11 cellular contexts compared by ENCODE assay signal in genomic region chr7:112112822-112113255, GRCh38.
A peak's percentile ranks its signal among the peaks of the same experiment; 100 is the strongest.
DNase-seq lines count a peak whose midpoint lies in the region; ATAC-seq, FAIRE-seq and TF ChIP-seq lines count a peak whose summit lies in the region.
"Had no signal": no experiment of that assay in that cellular context is flagged by ENCODE, and none has a peak within 500 bp of the region (broad histone marks: within the 10 kb centered on the region; RNA-seq: fewer than 3 reads in every experiment).

No MANE protein-coding gene starts in this region.

- no peaks in the 10 kb centered on the region for H3K9me3 Mint-ChIP-seq in astrocyte (ENCODE audit: unreplicated experiment)
- H3K9me3 Mint-ChIP-seq: stimulated activated naive CD8-positive, alpha-beta T cell treated with anti-CD3 and anti-CD28 coated beads, Interleukin-15, Interleukin-2, amounts not matched to agents 100 ng/mL and 50 ng/mL, for 24 hours had no signal

- H3K4me3 Mint-ChIP-seq in astrocyte (ENCODE audit: unreplicated experiment): no peak overlapping the region
- H3K4me3 Mint-ChIP-seq: stimulated activated naive CD8-positive, alpha-beta T cell treated with anti-CD3 and anti-CD28 coated beads, Interleukin-15, Interleukin-2, amounts not matched to agents 100 ng/mL and 50 ng/mL, for 24 hours had no signal

- no peak overlapping the region for H2AFZ ChIP-seq in astrocyte (ENCODE audit: low read depth, low read length)

- 13 to 30% (median 16%) methylated on average over 5 of the region's 5 CpGs for WGBS in psoas muscle, 3 donors

- no peaks in the 10 kb centered on the region for H3K27me3 Mint-ChIP-seq in astrocyte (ENCODE audit: low read depth, unreplicated experiment)

- peaks cover 8% of the 10 kb centered on the region for H4K20me1 ChIP-seq in astrocyte (ENCODE audit: insufficient read depth, low read length)

- FAIRE-seq in astrocyte (lab: Jason Lieb, UNC): no peak

- no peak overlapping the region for H3K9ac ChIP-seq in astrocyte (ENCODE audit: low read length)

- H3K79me2 ChIP-seq in astrocyte (ENCODE audit: insufficient read depth, low read length): no peaks in the 10 kb centered on the region

- peaks cover 2% of the 10 kb centered on the region for H3K36me3 Mint-ChIP-seq in astrocyte (ENCODE audit: low read depth, unreplicated experiment)

- no peak for TF ChIP-seq CTCF in astrocyte (IDR thresholded peaks at IDR 0.05; ENCODE audit: insufficient read depth, low read depth, low read length)
- no peak for TF ChIP-seq CTCF in psoas muscle (IDR thresholded peaks at IDR 0.05)

- H3K36me3 ChIP-seq in astrocyte (ENCODE audit: insufficient read depth, low read length) (no peaks in the 10 kb centered on the region), psoas muscle (ENCODE audit: insufficient read depth in 1 of 2, low read depth in 1 of 2) (no peaks in the 10 kb centered on the region)

- peak overlapping the region; percentile 60 for H3K4me2 ChIP-seq in astrocyte (ENCODE audit: low read length)

- H3K27ac Mint-ChIP-seq in astrocyte (ENCODE audit: unreplicated experiment): peak overlapping the region; percentile 42
- H3K27ac Mint-ChIP-seq: stimulated activated naive CD8-positive, alpha-beta T cell treated with anti-CD3 and anti-CD28 coated beads, Interleukin-15, Interleukin-2, amounts not matched to agents 100 ng/mL and 50 ng/mL, for 24 hours had no signal

- H3K4me1 Mint-ChIP-seq in astrocyte (ENCODE audit: low read depth, unreplicated experiment): peaks cover 9% of the 10 kb centered on the region

- intact Hi-C loops in head of caudate nucleus (cut with DNase I) (no loop called here), psoas muscle (cut with DNase I) (no loop called here)

- ATAC-seq in psoas muscle (peak; percentile 33 to 76 (median 52)), GM18867 (IDR thresholded peaks at IDR 0.05; ENCODE audit: unreplicated experiment) (no peak)
- ATAC-seq: esophagus mucosa had no signal

- no peak overlapping the region for H3K4me3 ChIP-seq in astrocyte (ENCODE audit: insufficient read depth, low read depth, low read length)
- H3K4me3 ChIP-seq in psoas muscle: no peak overlapping the region

- H3K27ac ChIP-seq in astrocyte (ENCODE audit: low read depth, low read length) (no peak overlapping the region), psoas muscle (peak overlapping the region; percentile 44)

- no peaks in the 10 kb centered on the region for H3K27me3 ChIP-seq in astrocyte (ENCODE audit: insufficient read depth, low read length)
- no peaks in the 10 kb centered on the region for H3K27me3 ChIP-seq in psoas muscle (ENCODE audit: insufficient read depth in 3 of 3, low read length in 2 of 3)

- H3K9me3 ChIP-seq in astrocyte (ENCODE audit: insufficient read depth, low read depth, low read length): no peaks in the 10 kb centered on the region
- H3K9me3 ChIP-seq in psoas muscle: no peaks in the 10 kb centered on the region

- DNase-seq in Daoy (ENCODE audit: low read depth) (peak; percentile 19), astrocyte (ENCODE audit: low read depth) (peak; percentile 40), head of caudate nucleus (peak in 28 of 42 donors; percentile 13 to 84 (median 52)), psoas muscle (no peak), activated gamma-delta T cell treated with Interleukin-2 at 50 U/mL for 16 hours (no peak), NCI-H146 treated with DMSO at 0.1 percent for 48 hours (lab: John Stamatoyannopoulos, UW; ENCODE audit: unreplicated experiment) (no peak), DMS153 treated with DMSO at 0.1 percent for 48 hours (lab: John Stamatoyannopoulos, UW; ENCODE audit: unreplicated experiment) (no peak)
- DNase-seq: NCI-H1092 treated with DMSO at 0.1 percent for 48 hours had no signal

- no peaks in the 10 kb centered on the region for H3K4me1 ChIP-seq in astrocyte (ENCODE audit: insufficient read depth, low read length)
- H3K4me1 ChIP-seq in psoas muscle: peaks cover 24% of the 10 kb centered on the region

Comparison
In these comparisons a context has a peak if more than half of its experiments do, and no peak if none do; other contexts are left out.
1. DNase-seq: peak in Daoy (single experiment), astrocyte (single experiment) and head of caudate nucleus (28 of 42); none in psoas muscle (0 of 2), activated gamma-delta T cell treated with Interleukin-2 at 50 U/mL for 16 hours (single experiment), NCI-H146 treated with DMSO at 0.1 percent for 48 hours (single experiment) and DMS153 treated with DMSO at 0.1 percent for 48 hours (single experiment).